ENCODE assay signal across 8 cellular contexts in genomic region chr1:43358121-43358745, GRCh38. TPM values are rescaled to one million over a fixed set of nuclear protein-coding genes. Genes with fewer than 3 reads are reported as not detected.
DNase-seq lines count a peak whose midpoint lies in the region; ATAC-seq and TF ChIP-seq lines count a peak whose summit lies in the region.

No MANE protein-coding gene starts in this region.

- CTCF ChIA-PET in activated B cell treated with CpG ODN at 0.5 μM for 24 hours (lab: Charles Lee) = interaction anchor here (0.7 to 1.6 kb wide), 4 partner anchors 10 to 132 kb away, joined by 3 to 7 read pairs (median 5); partner anchors contain the start of gene ELOVL1

- peak overlapping the region; percentile 91 for H3K27ac Mint-ChIP-seq in activated B cell treated with CpG ODN at 0.5 μM for 24 hours
- peak overlapping the region; percentile 87 to 98 (median 95) for H3K27ac Mint-ChIP-seq in nephron

- peak; percentile 23 for ATAC-seq in GM21825 (IDR thresholded peaks at IDR 0.05; ENCODE audit: unreplicated experiment)
- ATAC-seq in activated B cell treated with CpG ODN at 0.5 μM for 24 hours (ENCODE audit: low read depth) = no peak

- H3K4me3 ChIP-seq in fibroblast of mammary gland (ENCODE audit: control insufficient read depth, low read depth, low read length) = peak overlapping the region; percentile 82

- H3K4me3 Mint-ChIP-seq in activated B cell treated with CpG ODN at 0.5 μM for 24 hours = peak overlapping the region; percentile 91
- peak overlapping the region; percentile 91 to 95 (median 94) for H3K4me3 Mint-ChIP-seq in nephron

- POLR2A ChIA-PET in activated B cell treated with CpG ODN at 0.5 μM for 24 hours (lab: Charles Lee) = interaction anchor here (0.6 to 2.0 kb wide), 13 partner anchors 9 to 292 kb away, joined by 3 to 108 read pairs (median 6); partner anchors contain the start of genes CFAP57, EBNA1BP2, ELOVL1 and KDM4A

- H3K9me3 Mint-ChIP-seq in activated B cell treated with CpG ODN at 0.5 μM for 24 hours (no peaks in the 10 kb centered on the region), nephron (no peaks in the 10 kb centered on the region)

- in situ Hi-C loops in G401 (cut with HindIII; ENCODE audit: low sequenced_read_pairs) = no loop called here

- DNase-seq in G401 (ENCODE audit: low spot score) = peak; percentile 41
- peak; percentile 53 for DNase-seq in NCI-H2029 (lab: John Stamatoyannopoulos, UW)
- DNase-seq in activated B cell treated with CpG ODN at 0.5 μM for 24 hours = no peak
- DNase-seq in fibroblast of mammary gland (ENCODE audit: low read depth) = peak; percentile 59
- no peak for DNase-seq in stimulated activated CD4-positive, alpha-beta T cell treated with anti-CD3 and anti-CD28 coated beads, Interleukin-4, amount 100 ng/mL, for 1 hour
- no peak for DNase-seq in cerebellum (ENCODE audit: low spot score)

- peaks cover 32% of the 10 kb centered on the region for H3K36me3 Mint-ChIP-seq in activated B cell treated with CpG ODN at 0.5 μM for 24 hours (ENCODE audit: low read depth)
- peaks cover 28% of the 10 kb centered on the region for H3K36me3 Mint-ChIP-seq in nephron (ENCODE audit: low read depth)

- intact Hi-C loops in activated B cell treated with CpG ODN at 0.5 μM for 24 hours (cut with micrococcal nuclease) = loop anchor here (1.0 to 10.0 kb wide), 7 partner anchors 9 to 617 kb away; partner anchors contain the start of genes ATP6V0B, B4GALT2, CFAP57 and DPH2

- H3K27me3 Mint-ChIP-seq in activated B cell treated with CpG ODN at 0.5 μM for 24 hours (no peaks in the 10 kb centered on the region), nephron (ENCODE audit: low read depth) (no peaks in the 10 kb centered on the region)

- peaks cover 16% of the 10 kb centered on the region for H3K4me1 Mint-ChIP-seq in activated B cell treated with CpG ODN at 0.5 μM for 24 hours
- peaks cover 39% of the 10 kb centered on the region for H3K4me1 Mint-ChIP-seq in nephron

- TF ChIP-seq CTCF in activated B cell treated with CpG ODN at 0.5 μM for 24 hours (IDR thresholded peaks at IDR 0.05) (no peak), fibroblast of mammary gland (conservative IDR thresholded peaks at IDR 0.05; ENCODE audit: control insufficient read depth, insufficient read depth, low read depth, low read length) (peak; percentile 44), nephron (IDR thresholded peaks at IDR 0.05; ENCODE audit: unreplicated experiment in 3 of 3) (peak; percentile 27 to 50 (median 37))

RNA-seq across cellular contexts. Expression of gene CDC20, which starts 0.5 kb away (rescaled TPM):
- 263 and 289 TPM in 2 replicates for total RNA-seq in G401 (2014; rRNA removed; shearing (Covaris generic))
- total RNA-seq in activated B cell treated with CpG ODN at 0.5 μM for 24 hours (3.2 and 4.2 TPM in 2 replicates), cerebellum (14.2 TPM)

RNA-seq across cellular contexts. Expression of gene ELOVL1, which starts 9.6 kb away (rescaled TPM):
- 65.2 and 69.7 TPM in 2 replicates for total RNA-seq in G401 (2014; rRNA removed; shearing (Covaris generic))
- total RNA-seq in activated B cell treated with CpG ODN at 0.5 μM for 24 hours (80.2 and 84.2 TPM in 2 replicates), cerebellum (5.0 TPM)

RNA-seq across cellular contexts. Expression of gene MPL, which starts 20.6 kb away (rescaled TPM):
- not detected in 2 replicates for total RNA-seq in G401 (2014; rRNA removed; shearing (Covaris generic))
- total RNA-seq in activated B cell treated with CpG ODN at 0.5 μM for 24 hours (not detected in 2 replicates), cerebellum (not detected)

RNA-seq across cellular contexts. Expression of gene MED8, which starts 31.4 kb away (rescaled TPM):
- total RNA-seq in G401 (2014; rRNA removed; shearing (Covaris generic)) = 36.2 and 42.2 TPM in 2 replicates
- total RNA-seq in activated B cell treated with CpG ODN at 0.5 μM for 24 hours (33.8 and 37.2 TPM in 2 replicates), cerebellum (17.0 TPM)

RNA-seq across cellular contexts. Expression of gene SZT2, which starts 31.5 kb away (rescaled TPM):
- 4.4 and 7.0 TPM in 2 replicates for total RNA-seq in G401 (2014; rRNA removed; shearing (Covaris generic))
- 108 and 139 TPM in 2 replicates for total RNA-seq in activated B cell treated with CpG ODN at 0.5 μM for 24 hours
- 49.4 TPM for total RNA-seq in cerebellum

Comparison
In these comparisons a context has a peak if more than half of its experiments do, and no peak if none do; other contexts are left out.
1. DNase-seq: peak in G401 (single experiment), NCI-H2029 (single experiment) and fibroblast of mammary gland (single experiment); none in activated B cell treated with CpG ODN at 0.5 μM for 24 hours (single experiment), stimulated activated CD4-positive, alpha-beta T cell treated with anti-CD3 and anti-CD28 coated beads, Interleukin-4, amount 100 ng/mL, for 1 hour (single experiment) and cerebellum (single experiment).
2. RNA of gene CDC20, which starts 0.5 kb away (total RNA-seq): 263 to 289 TPM in G401; 14.2 TPM in cerebellum (single experiment) and 3.2 to 4.2 TPM in activated B cell treated with CpG ODN at 0.5 μM for 24 hours; every median in the first group is over 10 times any median in the second.
3. RNA of gene ELOVL1, which starts 9.6 kb away (total RNA-seq): 80.2 to 84.2 TPM in activated B cell treated with CpG ODN at 0.5 μM for 24 hours and 65.2 to 69.7 TPM in G401; 5.0 TPM in cerebellum (single experiment); every median in the first group is over 10 times any median in the second.